Comparison of ENCODE assay signal across 2 cellular contexts in the genomic region with DNA sequence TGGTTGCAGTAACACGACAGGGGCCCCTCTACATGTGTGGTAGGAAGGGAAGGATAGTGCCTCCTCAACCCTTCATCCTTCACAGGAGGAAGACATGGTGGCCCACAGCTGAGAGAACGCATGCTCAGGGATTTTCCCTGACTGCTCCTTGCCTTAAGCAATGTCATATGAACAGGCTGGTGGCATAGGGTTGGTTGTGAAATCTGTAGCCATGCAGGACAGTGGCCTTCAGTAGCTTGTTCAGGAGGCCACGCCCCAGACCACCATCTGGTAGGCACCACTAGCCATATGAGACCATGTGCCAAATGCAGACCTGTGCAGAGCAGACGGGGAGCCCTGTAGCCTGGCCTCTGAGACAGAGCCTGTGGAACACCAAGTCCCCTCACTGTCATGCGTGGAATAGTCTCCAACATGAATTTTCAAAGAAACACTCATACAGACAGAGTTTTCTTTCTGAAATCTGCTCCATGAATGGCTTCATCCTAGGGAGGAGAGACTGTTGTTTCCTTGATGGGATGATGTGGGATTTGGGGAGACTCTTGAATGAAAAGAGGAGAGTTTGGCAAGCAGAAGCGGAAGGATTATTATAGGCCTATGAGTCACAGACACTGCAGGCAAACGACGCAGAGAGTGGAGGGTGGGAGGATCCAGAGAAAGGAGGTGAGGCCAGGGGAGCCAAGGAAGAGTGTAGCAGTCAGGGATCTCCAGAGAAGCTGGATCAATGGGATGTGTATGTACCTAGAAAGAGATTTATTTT.
A peak's percentile ranks its signal among the peaks of the same experiment; 100 is the strongest.
TF ChIP-seq lines count a peak whose summit lies in the region.

No MANE protein-coding gene starts in this region.

TF ChIP-seq in IMR-90, 13 proteins besides CTCF, POLR2A, EP300 and RAD21:
- TF ChIP-seq MAZ (IDR thresholded peaks at IDR 0.05; ENCODE audit: borderline replicate concordance, low read depth, low read length) (no peak), FOS (IDR thresholded peaks at IDR 0.05; ENCODE audit: low read depth, low read length) (0 out of 2 replicates have a peak, but pooled peaks have one; percentile 18), CEBPB (IDR thresholded peaks at IDR 0.05; ENCODE audit: low read depth, low read length) (0 out of 2 replicates have a peak, but pooled peaks have one; percentile 9), MAFK (IDR thresholded peaks at IDR 0.05; ENCODE audit: low read depth, low read length) (no peak)
- TF ChIP-seq, protein P1, sequence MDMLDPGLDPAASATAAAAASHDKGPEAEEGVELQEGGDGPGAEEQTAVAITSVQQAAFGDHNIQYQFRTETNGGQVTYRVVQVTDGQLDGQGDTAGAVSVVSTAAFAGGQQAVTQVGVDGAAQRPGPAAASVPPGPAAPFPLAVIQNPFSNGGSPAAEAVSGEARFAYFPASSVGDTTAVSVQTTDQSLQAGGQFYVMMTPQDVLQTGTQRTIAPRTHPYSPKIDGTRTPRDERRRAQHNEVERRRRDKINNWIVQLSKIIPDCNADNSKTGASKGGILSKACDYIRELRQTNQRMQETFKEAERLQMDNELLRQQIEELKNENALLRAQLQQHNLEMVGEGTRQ (IDR thresholded peaks at IDR 0.05; ENCODE audit: low read depth, low read length) = no peak

TF ChIP-seq in HepG2, 621 proteins besides CTCF, POLR2A, EP300 and RAD21:
- TF ChIP-seq PBX3 (CRISPR knock-in tag; IDR thresholded peaks at IDR 0.05; ENCODE audit: borderline replicate concordance) = no peak
- TF ChIP-seq ZNF296 (CRISPR knock-in tag; conservative IDR thresholded peaks at IDR 0.05) = no peak
- TF ChIP-seq, protein P2, sequence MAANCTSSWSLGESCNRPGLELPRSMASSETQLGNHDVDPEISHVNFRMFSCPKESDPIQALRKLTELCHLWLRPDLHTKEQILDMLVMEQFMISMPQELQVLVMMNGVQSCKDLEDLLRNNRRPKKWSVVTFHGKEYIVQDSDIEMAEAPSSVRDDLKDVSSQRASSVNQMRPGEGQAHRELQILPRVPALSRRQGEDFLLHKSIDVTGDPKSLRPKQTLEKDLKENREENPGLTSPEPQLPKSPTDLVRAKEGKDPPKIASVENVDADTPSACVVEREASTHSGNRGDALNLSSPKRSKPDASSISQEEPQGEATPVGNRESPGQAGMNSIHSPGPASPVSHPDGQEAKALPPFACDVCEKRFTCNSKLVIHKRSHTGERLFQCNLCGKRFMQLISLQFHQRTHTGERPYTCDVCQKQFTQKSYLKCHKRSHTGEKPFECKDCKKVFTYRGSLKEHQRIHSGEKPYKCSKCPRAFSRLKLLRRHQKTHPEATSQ (CRISPR knock-in tag; IDR thresholded peaks at IDR 0.05; ENCODE audit: borderline replicate concordance) = no peak
- no peak for TF ChIP-seq ETV6 (CRISPR knock-in tag; conservative IDR thresholded peaks at IDR 0.05)
- no peak for TF ChIP-seq ZMYM4 (CRISPR knock-in tag; IDR thresholded peaks at IDR 0.05)
- TF ChIP-seq MNT (IDR thresholded peaks at IDR 0.05) = 0 out of 2 replicates have a peak, but pooled peaks have one; percentile 23
